ENCODE assay signal across 21 cellular contexts in the genomic region with DNA sequence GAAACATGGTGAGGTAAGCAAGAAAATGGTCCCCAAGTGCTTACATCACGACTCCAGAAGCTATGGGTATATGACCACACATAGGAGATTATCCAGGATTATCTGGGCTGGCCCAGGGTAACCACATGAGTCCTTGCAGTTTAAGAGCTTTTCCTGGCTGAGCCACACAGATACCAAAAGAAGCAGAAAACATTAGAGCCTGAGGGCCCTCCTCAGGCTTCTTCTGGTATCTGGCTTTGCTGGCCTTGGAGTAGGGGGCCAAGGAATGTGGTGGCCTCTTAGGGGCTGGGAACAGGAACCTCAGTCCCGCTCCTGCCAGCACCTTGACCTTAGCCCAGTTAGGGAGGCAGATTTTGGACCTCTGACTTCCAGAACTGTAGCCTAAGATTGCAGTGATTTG.
DNase-seq lines count a peak whose midpoint lies in the region; TF ChIP-seq lines count a peak whose summit lies in the region.
"Had no signal": no experiment of that assay in that cellular context is flagged by ENCODE, and none has a peak within 500 bp of the region (broad histone marks: within the 10 kb centered on the region; RNA-seq: fewer than 3 reads in every experiment).

No MANE protein-coding gene starts in this region.

- no peaks in the 10 kb centered on the region for H3K27me3 ChIP-seq in WERI-Rb-1 (ENCODE audit: insufficient read depth, low read depth, severe bottlenecking)
- H3K27me3 ChIP-seq: BLaER1 treated with 17β-estradiol and CSF1 and Interleukin-3, amounts not matched to agents 10 nM and 100 nM had no signal

- in situ Hi-C loops in G401 (cut with HindIII; ENCODE audit: low sequenced_read_pairs) = no loop called here

- TF ChIP-seq CTCF in WERI-Rb-1 (IDR thresholded peaks at IDR 0.05; ENCODE audit: low read depth, low read length) (peak; percentile 34; the same call in 1 of the 2 replicates), retinal pigment epithelial cell (conservative IDR thresholded peaks at IDR 0.05; ENCODE audit: low read depth, low read length) (peak; percentile 2), lower leg skin (IDR thresholded peaks at IDR 0.05) (no peak)

- TF ChIP-seq POLR2A in lower leg skin (IDR thresholded peaks at IDR 0.05) = no peak

- WGBS in lower leg skin, 2 donors = 70 to 75% methylated on average over 2 of the region's 2 CpGs

- no peak overlapping the region for H3K27ac ChIP-seq in WERI-Rb-1
- H3K27ac ChIP-seq: BLaER1 treated with 17β-estradiol and CSF1 and Interleukin-3, amounts not matched to agents 10 nM and 100 nM; PC-9; RWPE1 had no signal

- peaks cover 5% of the 10 kb centered on the region for H3K9me3 ChIP-seq in WERI-Rb-1 (ENCODE audit: severe bottlenecking)

- no peaks in the 10 kb centered on the region for H3K36me3 ChIP-seq in WERI-Rb-1
- H3K36me3 ChIP-seq: BLaER1 treated with 17β-estradiol and CSF1 and Interleukin-3, amounts not matched to agents 10 nM and 100 nM had no signal

- H3K4me3 ChIP-seq in WERI-Rb-1 (ENCODE audit: low read depth, low read length) (no peak overlapping the region), retinal pigment epithelial cell (ENCODE audit: low read length) (no peak overlapping the region), lower leg skin (ENCODE audit: low read depth, poor library complexity, severe bottlenecking) (no peak overlapping the region)
- H3K4me3 ChIP-seq: BLaER1 treated with 17β-estradiol and CSF1 and Interleukin-3, amounts not matched to agents 10 nM and 100 nM; PC-9 had no signal

- intact Hi-C loops in lower leg skin (cut with DNase I; ENCODE audit: low total_unique reads) = no loop called here

- peak; percentile 27 for DNase-seq in NCI-H69 (lab: John Stamatoyannopoulos, UW)
- peak; percentile 69 for DNase-seq in WERI-Rb-1
- peak; percentile 14 for DNase-seq in iPS-NIHi11 (ENCODE audit: low spot score)
- DNase-seq in retinal pigment epithelial cell (ENCODE audit: low read depth) = peak; percentile 22
- DNase-seq in G401 (ENCODE audit: low spot score) = no peak
- DNase-seq in NCI-H2029 (lab: John Stamatoyannopoulos, UW) = no peak
- DNase-seq in lower leg skin (ENCODE audit: low spot score in 2 of 2) = no peak
- DNase-seq: Calu3; CD8-positive, alpha-beta T cell; DMS53; EL; HCEC 1CT; IMR-90; NCI-H1417 treated with DMSO at 0.1 percent for 48 hours; NCI-H2029 treated with DMSO at 0.1 percent for 48 hours; NCI-H2171; NCI-H526; PC-9; SIG-M5 had no signal

Comparison
In these comparisons a context has a peak if more than half of its experiments do, and no peak if none do; other contexts are left out.
1. DNase-seq: peak in NCI-H69 (single experiment), WERI-Rb-1 (single experiment), iPS-NIHi11 (single experiment) and retinal pigment epithelial cell (single experiment); none in G401 (single experiment), NCI-H2029 (single experiment) and lower leg skin (0 of 2).
2. CTCF ChIP-seq: peak in WERI-Rb-1 (single experiment) and retinal pigment epithelial cell (single experiment); none in lower leg skin (0 of 3).